ENCODE assay signal across 18 cellular contexts in genomic region chr20:43571310-43571709, GRCh38.
"Had no signal": no experiment of that assay in that cellular context is flagged by ENCODE, and none has a peak within 500 bp of the region (broad histone marks: within the 10 kb centered on the region; RNA-seq: fewer than 3 reads in every experiment).

No MANE protein-coding gene starts in this region.

- H3K27me3 Mint-ChIP-seq: activated B cell treated with CpG ODN at 0.5 μM for 24 hours; activated CD4-positive, alpha-beta memory T cell treated with anti-CD3 and anti-CD28 coated beads for 36 hours; activated naive CD8-positive, alpha-beta T cell treated with anti-CD3 and anti-CD28 coated beads, Interleukin-2, amount 10 ng/mL, durations not matched to agents 7 days and 5 days; activated T-helper 17 cell treated with anti-CD3 and anti-CD28 coated beads, Interleukin-2, amount 50 U/mL, for 72 hours; naive thymus-derived CD4-positive, alpha-beta T cell had no signal

- DNase-seq: activated B cell treated with CpG ODN at 0.5 μM for 24 hours; activated CD4-positive, alpha-beta memory T cell treated with anti-CD3 and anti-CD28 coated beads for 36 hours; activated CD4-positive, alpha-beta T cell treated with anti-CD3 and anti-CD28 coated beads for 4 hours; activated naive CD4-positive, alpha-beta T cell; activated naive CD8-positive, alpha-beta T cell treated with anti-CD3 and anti-CD28 coated beads, Interleukin-2, amount 10 ng/mL, durations not matched to agents 7 days and 5 days; amygdala; dorsolateral prefrontal cortex; left cardiac atrium; mesendoderm; naive thymus-derived CD4-positive, alpha-beta T cell; pancreas; stimulated activated CD4-positive, alpha-beta T cell treated with anti-CD3 and anti-CD28 coated beads, Interleukin-4, amount 100 ng/mL, for 1 hour; stomach; trophoblast cell had no signal

- H3K9me3 Mint-ChIP-seq: activated B cell treated with CpG ODN at 0.5 μM for 24 hours; activated CD4-positive, alpha-beta memory T cell treated with anti-CD3 and anti-CD28 coated beads for 36 hours; activated naive CD8-positive, alpha-beta T cell treated with anti-CD3 and anti-CD28 coated beads, Interleukin-2, amount 10 ng/mL, durations not matched to agents 7 days and 5 days; activated T-helper 17 cell treated with anti-CD3 and anti-CD28 coated beads, Interleukin-2, amount 50 U/mL, for 72 hours had no signal

- H3K4me1 Mint-ChIP-seq: activated B cell treated with CpG ODN at 0.5 μM for 24 hours; activated naive CD8-positive, alpha-beta T cell treated with anti-CD3 and anti-CD28 coated beads, Interleukin-2, amount 10 ng/mL, durations not matched to agents 7 days and 5 days; activated T-helper 17 cell treated with anti-CD3 and anti-CD28 coated beads, Interleukin-2, amount 50 U/mL, for 72 hours; naive thymus-derived CD4-positive, alpha-beta T cell had no signal

- H3K4me3 ChIP-seq: cardiac muscle cell, dorsolateral prefrontal cortex, hepatocyte, pancreas, right lobe of liver, stomach had no signal

- H3K27ac Mint-ChIP-seq: activated B cell treated with CpG ODN at 0.5 μM for 24 hours; activated CD4-positive, alpha-beta memory T cell treated with anti-CD3 and anti-CD28 coated beads for 36 hours; activated naive CD8-positive, alpha-beta T cell treated with anti-CD3 and anti-CD28 coated beads, Interleukin-2, amount 10 ng/mL, durations not matched to agents 7 days and 5 days; activated T-helper 17 cell treated with anti-CD3 and anti-CD28 coated beads, Interleukin-2, amount 50 U/mL, for 72 hours; naive thymus-derived CD4-positive, alpha-beta T cell had no signal

- H3K36me3 ChIP-seq: cardiac muscle cell had no signal

- H3K27me3 ChIP-seq: cardiac muscle cell, dorsolateral prefrontal cortex, hepatocyte, pancreas, right lobe of liver, stomach had no signal

- H3K4me3 Mint-ChIP-seq: activated B cell treated with CpG ODN at 0.5 μM for 24 hours; activated CD4-positive, alpha-beta memory T cell treated with anti-CD3 and anti-CD28 coated beads for 36 hours; activated naive CD8-positive, alpha-beta T cell treated with anti-CD3 and anti-CD28 coated beads, Interleukin-2, amount 10 ng/mL, durations not matched to agents 7 days and 5 days; activated T-helper 17 cell treated with anti-CD3 and anti-CD28 coated beads, Interleukin-2, amount 50 U/mL, for 72 hours; naive thymus-derived CD4-positive, alpha-beta T cell had no signal

- H3K4me1 ChIP-seq: pancreas, right lobe of liver, stomach had no signal

- H3K27ac ChIP-seq: cardiac muscle cell, dorsolateral prefrontal cortex, hepatocyte, pancreas, right lobe of liver, stomach had no signal

- H3K9me3 ChIP-seq: pancreas, right lobe of liver, stomach had no signal

- H3K4me2 ChIP-seq: hepatocyte had no signal

- H2AFZ ChIP-seq: hepatocyte had no signal

- H3K36me3 Mint-ChIP-seq: activated CD4-positive, alpha-beta memory T cell treated with anti-CD3 and anti-CD28 coated beads for 36 hours; activated naive CD8-positive, alpha-beta T cell treated with anti-CD3 and anti-CD28 coated beads, Interleukin-2, amount 10 ng/mL, durations not matched to agents 7 days and 5 days; naive thymus-derived CD4-positive, alpha-beta T cell had no signal

- H3K79me2 ChIP-seq: hepatocyte had no signal
